In genomic region chr2:6930913-6931312, GRCh38 we compare ENCODE assay signal across 15 cellular contexts. TPM values are rescaled to one million over a fixed set of nuclear protein-coding genes. Genes with fewer than 3 reads are reported as not detected.
DNase-seq lines count a peak whose midpoint lies in the region; ATAC-seq, FAIRE-seq and TF ChIP-seq lines count a peak whose summit lies in the region.
"Had no signal": no experiment of that assay in that cellular context is flagged by ENCODE, and none has a peak within 500 bp of the region (broad histone marks: within the 10 kb centered on the region; RNA-seq: fewer than 3 reads in every experiment).

No MANE protein-coding gene starts in this region.

- H3K4me1 ChIP-seq in GM23338 (ENCODE audit: insufficient read depth) (peaks cover 12% of the 10 kb centered on the region; the same call in 1 of the 2 replicates), spleen (peaks cover 21 to 92% (median 69%) of the 10 kb centered on the region in 6 donors), uterus (no peaks in the 10 kb centered on the region)
- H3K4me1 ChIP-seq: SJSA1 had no signal

- H3K27ac ChIP-seq in GM23338 (ENCODE audit: low read depth) = no peak overlapping the region
- peak overlapping the region in 5 of 8 donors; percentile 32 to 94 (median 51) for H3K27ac ChIP-seq in spleen
- no peak overlapping the region for H3K27ac ChIP-seq in uterus
- H3K27ac ChIP-seq: SJSA1 had no signal

- H2AFZ ChIP-seq in GM23338 = no peak overlapping the region

- H3K4me1 Mint-ChIP-seq in GM23338 = peaks cover 35% of the 10 kb centered on the region
- peaks cover 37% of the 10 kb centered on the region for H3K4me1 Mint-ChIP-seq in WTC11

- H3K4me3 ChIP-seq in GM23338 (no peak overlapping the region), spleen (no peak overlapping the region), uterus (no peak overlapping the region)
- H3K4me3 ChIP-seq: SJSA1 had no signal

- H4K20me1 ChIP-seq in GM23338 (replicated peaks; ENCODE audit: insufficient read depth) = no peaks in the 10 kb centered on the region

- no peaks in the 10 kb centered on the region for H3K27me3 Mint-ChIP-seq in GM23338 (ENCODE audit: insufficient read depth, low read depth, poor library complexity)
- no peaks in the 10 kb centered on the region; the same call in 1 of the 2 replicates for H3K27me3 Mint-ChIP-seq in WTC11 (ENCODE audit: low read depth)
- H3K27me3 Mint-ChIP-seq: CD4-positive, alpha-beta T cell had no signal

- intact Hi-C loops in spleen (cut with DNase I; ENCODE audit: low total_unique reads) (no loop called here), uterus (cut with DNase I; ENCODE audit: low total_unique reads) (no loop called here)

- H3K9me3 ChIP-seq in spleen = peaks cover 0 to 6% (median 0%) of the 10 kb centered on the region in 8 donors
- H3K9me3 ChIP-seq in uterus = no peaks in the 10 kb centered on the region
- H3K9me3 ChIP-seq: BE2C, SJSA1 had no signal

- H3K36me3 ChIP-seq in GM23338 (ENCODE audit: insufficient read depth) = no peaks in the 10 kb centered on the region
- H3K36me3 ChIP-seq in spleen = peaks cover 0 to 15% (median 3%) of the 10 kb centered on the region in 6 donors
- no peaks in the 10 kb centered on the region for H3K36me3 ChIP-seq in uterus
- H3K36me3 ChIP-seq: SJSA1 had no signal

- FAIRE-seq in GM19239 (lab: Jason Lieb, UNC) = no peak
- FAIRE-seq in H54 (lab: Jason Lieb, UNC) = no peak

- ATAC-seq in GM23338 (peak; percentile 61), WTC11 (peak; percentile 72)

- CTCF ChIA-PET in WTC11 (lab: Charles Lee) = no interaction called here

- H3K4me3 Mint-ChIP-seq in GM23338 = no peak overlapping the region
- H3K4me3 Mint-ChIP-seq in WTC11 = no peak overlapping the region
- H3K4me3 Mint-ChIP-seq: CD4-positive, alpha-beta T cell had no signal

- H3K9me2 ChIP-seq in GM23338 (ENCODE audit: insufficient read depth) = no peaks in the 10 kb centered on the region; the same call in 1 of the 2 replicates

- no peak overlapping the region for H3K4me2 ChIP-seq in GM23338

- TF ChIP-seq POLR2A in spleen (IDR thresholded peaks at IDR 0.05) (no peak), uterus (IDR thresholded peaks at IDR 0.05) (no peak), H54 (IDR thresholded peaks at IDR 0.05; ENCODE audit: low read depth, low read length) (no peak)

- H3K79me2 ChIP-seq in GM23338 (replicated peaks; ENCODE audit: insufficient read depth) = peaks cover 3% of the 10 kb centered on the region; the same call in 1 of the 2 replicates

- DNase-seq in GM23338 (ENCODE audit: low spot score) (no peak), WTC11 (ENCODE audit: low spot score) (no peak), islet precursor cell (peak; percentile 47), spleen (no peak), GM19239 (ENCODE audit: insufficient read length, low spot score) (no peak), uterus (no peak), H54 (ENCODE audit: insufficient read length, low spot score) (no peak)
- DNase-seq: BE2C; CD4-positive, alpha-beta T cell; KG1; NCI-H1436 treated with DMSO at 0.1 percent for 48 hours; NCI-H2029 treated with DMSO at 0.1 percent for 48 hours; NCI-H748 treated with DMSO at 0.1 percent for 48 hours had no signal

- no peaks in the 10 kb centered on the region for H3K27me3 ChIP-seq in GM23338 (ENCODE audit: insufficient read depth)
- H3K27me3 ChIP-seq in spleen (replicated peaks in 1 of 7) = no peaks in the 10 kb centered on the region
- H3K27me3 ChIP-seq in uterus = no peaks in the 10 kb centered on the region
- H3K27me3 ChIP-seq: BE2C, SJSA1 had no signal

- H3K9me3 Mint-ChIP-seq in GM23338 (no peaks in the 10 kb centered on the region), WTC11 (peaks cover 18% of the 10 kb centered on the region)

- H3K27ac Mint-ChIP-seq in GM23338 (no peak overlapping the region), WTC11 (no peak overlapping the region)
- H3K27ac Mint-ChIP-seq: CD4-positive, alpha-beta T cell had no signal

- 67 to 82% (median 76%) methylated on average over 4 of the region's 4 CpGs for WGBS in spleen, 5 donors

- H3F3A ChIP-seq in GM23338 (replicated peaks; ENCODE audit: low read depth) = no peaks in the 10 kb centered on the region

- TF ChIP-seq CTCF in GM23338 (conservative IDR thresholded peaks at IDR 0.05; ENCODE audit: low read depth in 2 of 2) (no peak), WTC11 (IDR thresholded peaks at IDR 0.05) (no peak), spleen (IDR thresholded peaks at IDR 0.05 in 8 of 11, conservative IDR thresholded peaks at IDR 0.05 in 3 of 11) (no peak), uterus (IDR thresholded peaks at IDR 0.05) (no peak)

- POLR2A ChIA-PET in WTC11 (lab: Charles Lee) = no interaction called here

- H3K36me3 Mint-ChIP-seq in GM23338 (ENCODE audit: low read depth) (peaks cover 4% of the 10 kb centered on the region; the same call in 2 of the 3 replicates), WTC11 (peaks cover 9% of the 10 kb centered on the region)

TF ChIP-seq in GM23338, 12 proteins besides CTCF, POLR2A, EP300 and RAD21 (continues in another document):
- TF ChIP-seq STAT1 (IDR thresholded peaks at IDR 0.05; ENCODE audit: unreplicated experiment) (no peak), EZH2 (IDR thresholded peaks at IDR 0.05; ENCODE audit: low read depth, unreplicated experiment) (no peak)
- TF ChIP-seq, protein P1, sequence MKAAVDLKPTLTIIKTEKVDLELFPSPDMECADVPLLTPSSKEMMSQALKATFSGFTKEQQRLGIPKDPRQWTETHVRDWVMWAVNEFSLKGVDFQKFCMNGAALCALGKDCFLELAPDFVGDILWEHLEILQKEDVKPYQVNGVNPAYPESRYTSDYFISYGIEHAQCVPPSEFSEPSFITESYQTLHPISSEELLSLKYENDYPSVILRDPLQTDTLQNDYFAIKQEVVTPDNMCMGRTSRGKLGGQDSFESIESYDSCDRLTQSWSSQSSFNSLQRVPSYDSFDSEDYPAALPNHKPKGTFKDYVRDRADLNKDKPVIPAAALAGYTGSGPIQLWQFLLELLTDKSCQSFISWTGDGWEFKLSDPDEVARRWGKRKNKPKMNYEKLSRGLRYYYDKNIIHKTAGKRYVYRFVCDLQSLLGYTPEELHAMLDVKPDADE (IDR thresholded peaks at IDR 0.05) = no peak

TF ChIP-seq in WTC11, 78 proteins besides CTCF, POLR2A, EP300 and RAD21 (continues in another document):
- TF ChIP-seq CBFB (CRISPR knock-in tag; IDR thresholded peaks at IDR 0.05; ENCODE audit: low read depth) (no peak), ERG (CRISPR knock-in tag; IDR thresholded peaks at IDR 0.05) (no peak), MYBL2 (CRISPR knock-in tag; IDR thresholded peaks at IDR 0.05) (no peak), TCF7 (CRISPR knock-in tag; IDR thresholded peaks at IDR 0.05; ENCODE audit: low read depth) (no peak), SMAD3 (CRISPR knock-in tag; IDR thresholded peaks at IDR 0.05; ENCODE audit: borderline replicate concordance) (no peak), ZNF138 (CRISPR knock-in tag; conservative IDR thresholded peaks at IDR 0.05) (no peak)
- TF ChIP-seq, protein P2, sequence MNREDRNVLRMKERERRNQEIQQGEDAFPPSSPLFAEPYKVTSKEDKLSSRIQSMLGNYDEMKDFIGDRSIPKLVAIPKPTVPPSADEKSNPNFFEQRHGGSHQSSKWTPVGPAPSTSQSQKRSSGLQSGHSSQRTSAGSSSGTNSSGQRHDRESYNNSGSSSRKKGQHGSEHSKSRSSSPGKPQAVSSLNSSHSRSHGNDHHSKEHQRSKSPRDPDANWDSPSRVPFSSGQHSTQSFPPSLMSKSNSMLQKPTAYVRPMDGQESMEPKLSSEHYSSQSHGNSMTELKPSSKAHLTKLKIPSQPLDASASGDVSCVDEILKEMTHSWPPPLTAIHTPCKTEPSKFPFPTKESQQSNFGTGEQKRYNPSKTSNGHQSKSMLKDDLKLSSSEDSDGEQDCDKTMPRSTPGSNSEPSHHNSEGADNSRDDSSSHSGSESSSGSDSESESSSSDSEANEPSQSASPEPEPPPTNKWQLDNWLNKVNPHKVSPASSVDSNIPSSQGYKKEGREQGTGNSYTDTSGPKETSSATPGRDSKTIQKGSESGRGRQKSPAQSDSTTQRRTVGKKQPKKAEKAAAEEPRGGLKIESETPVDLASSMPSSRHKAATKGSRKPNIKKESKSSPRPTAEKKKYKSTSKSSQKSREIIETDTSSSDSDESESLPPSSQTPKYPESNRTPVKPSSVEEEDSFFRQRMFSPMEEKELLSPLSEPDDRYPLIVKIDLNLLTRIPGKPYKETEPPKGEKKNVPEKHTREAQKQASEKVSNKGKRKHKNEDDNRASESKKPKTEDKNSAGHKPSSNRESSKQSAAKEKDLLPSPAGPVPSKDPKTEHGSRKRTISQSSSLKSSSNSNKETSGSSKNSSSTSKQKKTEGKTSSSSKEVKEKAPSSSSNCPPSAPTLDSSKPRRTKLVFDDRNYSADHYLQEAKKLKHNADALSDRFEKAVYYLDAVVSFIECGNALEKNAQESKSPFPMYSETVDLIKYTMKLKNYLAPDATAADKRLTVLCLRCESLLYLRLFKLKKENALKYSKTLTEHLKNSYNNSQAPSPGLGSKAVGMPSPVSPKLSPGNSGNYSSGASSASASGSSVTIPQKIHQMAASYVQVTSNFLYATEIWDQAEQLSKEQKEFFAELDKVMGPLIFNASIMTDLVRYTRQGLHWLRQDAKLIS (CRISPR knock-in tag; IDR thresholded peaks at IDR 0.05; ENCODE audit: borderline replicate concordance) = no peak

RNA-seq across cellular contexts. Expression of gene RNF144A, which starts 13.7 kb away (rescaled TPM):
- 12.5 and 14.7 TPM in 2 replicates for total RNA-seq in GM23338 (2014; rRNA removed; shearing (Covaris generic))
- polyA plus RNA-seq in GM23338 (2016; fragmentation: Nextera tagmentation; extraction: Ambion mirVana) (2.8 and 2.9 TPM in 2 replicates), spleen (10 to 100 TPM in 1 of 3 donors, 1 to 10 TPM in 2; 3.8 to 12.5 (median 5.2) TPM)
- total RNA-seq in WTC11 (2021) (12.5 to 13.6 TPM (median 12.8 TPM) in 3 replicates), spleen (10 to 100 TPM; 42.5 to 86.6 (median 67.1) TPM), uterus (100 to 1,000 TPM in 1 of 4 donors, 10 to 100 TPM in 3; 22.5 to 103 (median 63.0) TPM)

RNA-seq across cellular contexts. Expression of gene RSAD2, which starts 53.3 kb away (rescaled TPM):
- 0.10 TPM in 1 of 2 replicates, not detected in the other for total RNA-seq in GM23338 (2014; rRNA removed; shearing (Covaris generic))
- not detected in 2 replicates for polyA plus RNA-seq in GM23338 (2016; fragmentation: Nextera tagmentation; extraction: Ambion mirVana)
- not detected in 3 replicates for total RNA-seq in WTC11 (2021)
- 10 to 100 TPM in 5 of 7 donors, 1 to 10 TPM in 2; 6.2 to 18.6 (median 12.0) TPM for total RNA-seq in spleen
- polyA plus RNA-seq in spleen = 1 to 10 TPM; 2.1 to 4.7 (median 3.1) TPM
- total RNA-seq in uterus = 10 to 100 TPM in 2 of 4 donors, under 1 TPM in 2; 0.29 to 14.7 (median 6.3) TPM
- total RNA-seq: SJSA1 had no signal
- polyA plus RNA-seq: AG04450 had no signal

Comparison
In these comparisons a context has a peak if more than half of its experiments do, and no peak if none do; other contexts are left out.
1. H3K27ac ChIP-seq: peak in spleen (5 of 8); none in GM23338 (single experiment) and uterus (0 of 2).